In the genomic region with DNA sequence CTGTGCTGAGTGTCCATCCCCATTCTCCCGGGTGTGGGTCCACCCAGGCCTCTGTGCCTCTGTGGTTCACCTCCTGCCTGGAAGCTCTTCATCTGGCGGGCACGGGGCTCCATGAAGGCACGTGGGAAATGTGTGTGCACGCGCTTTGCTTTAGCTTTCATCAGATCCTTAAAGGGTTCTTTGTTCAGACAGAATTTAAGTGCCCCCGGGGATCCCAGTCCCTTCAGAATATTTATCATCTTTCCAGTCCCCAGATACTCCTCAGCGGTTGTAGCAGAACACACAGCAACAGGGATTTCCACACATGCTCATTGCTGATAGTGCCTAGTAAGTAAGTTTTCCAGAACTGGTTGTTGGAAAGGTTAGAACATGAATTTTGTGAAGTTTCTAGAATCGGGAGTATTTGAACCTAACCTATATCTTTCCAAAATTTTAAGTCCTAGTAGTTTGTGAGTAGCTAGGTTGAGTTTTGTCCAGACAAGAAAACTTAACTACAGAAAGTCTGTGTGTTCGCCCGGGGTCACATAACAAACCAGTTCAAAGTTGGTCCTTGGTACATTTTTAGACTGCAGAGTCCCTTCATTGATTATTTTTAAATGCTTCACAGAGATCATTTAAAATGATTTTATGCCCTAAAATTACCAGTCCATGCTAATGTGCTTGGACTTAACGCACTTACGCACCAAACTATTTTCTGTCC, we compare ENCODE assay signal across 13 cellular contexts.
DNase-seq lines count a peak whose midpoint lies in the region; ATAC-seq, FAIRE-seq and TF ChIP-seq lines count a peak whose summit lies in the region.
"Had no signal": no experiment of that assay in that cellular context is flagged by ENCODE, and none has a peak within 500 bp of the region (broad histone marks: within the 10 kb centered on the region; RNA-seq: fewer than 3 reads in every experiment).

No MANE protein-coding gene starts in this region.

- POLR2A ChIA-PET in CD4-positive, alpha-beta memory T cell (lab: Charles Lee; ENCODE audit: partially characterized antibody) = no interaction called here

- H3K4ac ChIP-seq in H9 (ENCODE audit: low read depth, low read length) = no peak overlapping the region

- H3K9me3 Mint-ChIP-seq in H9 = no peaks in the 10 kb centered on the region; a peak in 1 of 5 replicates
- H3K9me3 Mint-ChIP-seq in CD4-positive, alpha-beta memory T cell = no peaks in the 10 kb centered on the region
- H3K9me3 Mint-ChIP-seq: activated naive CD4-positive, alpha-beta T cell treated with anti-CD3 and anti-CD28 coated beads, Interleukin-2, amount 50 U/mL, for 24 hours had no signal

- H4K91ac ChIP-seq in H9 (ENCODE audit: insufficient read length, low read depth, low read length) = no peak overlapping the region

- H3K23me2 ChIP-seq in H9 (ENCODE audit: insufficient read length, low read depth, low read length, poor library complexity, severe bottlenecking) = no peaks in the 10 kb centered on the region

- H4K5ac ChIP-seq in H9 (ENCODE audit: insufficient read length, low read depth, low read length) = no peak overlapping the region

- no peak overlapping the region for H2BK20ac ChIP-seq in H9 (ENCODE audit: low read depth, low read length, poor library complexity, severe bottlenecking)

- H3K36me3 Mint-ChIP-seq in H9 (ENCODE audit: insufficient read depth in 1 of 3, low read depth in 3 of 3) = peaks cover 16 to 36% (median 17%) of the 10 kb centered on the region in 3 experiments; a peak in 6 of 7 replicates
- peaks cover 16 to 25% of the 10 kb centered on the region in 2 donors for H3K36me3 Mint-ChIP-seq in CD4-positive, alpha-beta memory T cell

- no peak overlapping the region for H2BK120ac ChIP-seq in H9 (ENCODE audit: low read depth, low read length, poor library complexity, severe bottlenecking)

- no peak for FAIRE-seq in GM12892 (lab: Jason Lieb, UNC)

- CTCF ChIA-PET in CD4-positive, alpha-beta memory T cell (lab: Charles Lee; ENCODE audit: partially characterized antibody) = no interaction called here

- no peak overlapping the region for H3K9ac ChIP-seq in H9 (ENCODE audit: extremely low read depth, insufficient read length, low read length)
- H3K9ac ChIP-seq in OCI-LY3 (ENCODE audit: low read length) = no peak overlapping the region
- H3K9ac ChIP-seq in parathyroid adenoma = no peak overlapping the region

- H2AFZ ChIP-seq in H9 (ENCODE audit: low read length) = no peak overlapping the region
- H2AFZ ChIP-seq in OCI-LY3 (ENCODE audit: low read depth, low read length) = no peak overlapping the region
- H2AFZ ChIP-seq in parathyroid adenoma = no peak overlapping the region

- intact Hi-C loops in CD4-positive, alpha-beta memory T cell (cut with micrococcal nuclease) = no loop called here
- intact Hi-C loops in cardiac septum (cut with DNase I) = loop anchor here (5.0 to 10.0 kb wide), 2 partner anchors 161 to 624 kb away; a partner anchor contains a TSS

- peaks cover 4% of the 10 kb centered on the region for H3K36me3 ChIP-seq in OCI-LY3 (replicated peaks; ENCODE audit: low read depth, low read length)
- H3K36me3 ChIP-seq in parathyroid adenoma (ENCODE audit: control insufficient read depth, insufficient read depth, low read length) = no peaks in the 10 kb centered on the region
- no peaks in the 10 kb centered on the region for H3K36me3 ChIP-seq in CD4-positive, alpha-beta memory T cell (ENCODE audit: insufficient read depth, low read length)
- H3K36me3 ChIP-seq: breast epithelium had no signal

- no peak overlapping the region for H3K18ac ChIP-seq in H9 (ENCODE audit: insufficient read length, low read depth, low read length)

- H2BK12ac ChIP-seq in H9 (ENCODE audit: insufficient read length, low read depth, low read length) = no peak overlapping the region

- H4K20me1 ChIP-seq in H9 (ENCODE audit: control insufficient read depth, insufficient read depth, insufficient read length) (no peaks in the 10 kb centered on the region), OCI-LY3 (ENCODE audit: insufficient read depth, low read length) (peaks cover 9% of the 10 kb centered on the region; the same call in 1 of the 2 replicates)

- peaks cover 9% of the 10 kb centered on the region for H3K79me1 ChIP-seq in H9 (ENCODE audit: insufficient read depth, low read depth, low read length, poor library complexity, severe bottlenecking)

- H3K4me3 Mint-ChIP-seq in H9 = no peak overlapping the region
- no peak overlapping the region for H3K4me3 Mint-ChIP-seq in CD4-positive, alpha-beta memory T cell
- H3K4me3 Mint-ChIP-seq: activated naive CD4-positive, alpha-beta T cell treated with anti-CD3 and anti-CD28 coated beads, Interleukin-2, amount 50 U/mL, for 24 hours had no signal

- no peak overlapping the region for H3K23ac ChIP-seq in H9 (ENCODE audit: insufficient read length, low read depth, low read length)

- H3K4me1 ChIP-seq in H9 (ENCODE audit: insufficient read depth, low read length) = peaks cover 9% of the 10 kb centered on the region; the same call in 1 of the 2 replicates
- H3K4me1 ChIP-seq in OCI-LY3 (ENCODE audit: low read length) = peaks cover 34% of the 10 kb centered on the region
- H3K4me1 ChIP-seq in foreskin keratinocyte = peaks cover 8% of the 10 kb centered on the region
- H3K4me1 ChIP-seq in parathyroid adenoma = peaks cover 11% of the 10 kb centered on the region
- peaks cover 17% of the 10 kb centered on the region for H3K4me1 ChIP-seq in CD4-positive, alpha-beta memory T cell (ENCODE audit: insufficient read depth, low read length)

- no CpG with 5 or more reads among the region's 13 CpGs for WGBS in H9 (ENCODE audit: extremely low coverage, insufficient read length, low lambda C conversion rate)

- H3K9me3 ChIP-seq in H9 (ENCODE audit: control insufficient read depth, low read depth, low read length) (no peaks in the 10 kb centered on the region), OCI-LY3 (ENCODE audit: insufficient read depth, low read length) (no peaks in the 10 kb centered on the region), parathyroid adenoma (ENCODE audit: control insufficient read depth, low read length) (no peaks in the 10 kb centered on the region)
- no peaks in the 10 kb centered on the region for H3K9me3 ChIP-seq in CD4-positive, alpha-beta memory T cell (ENCODE audit: control insufficient read depth in 1 of 2, low read length in 2 of 2)
- H3K9me3 ChIP-seq: breast epithelium, esophagus squamous epithelium had no signal

- no peak overlapping the region for H3T11ph ChIP-seq in H9 (ENCODE audit: low read length)

- H2BK5ac ChIP-seq in H9 (ENCODE audit: insufficient read length, low read length) = no peak overlapping the region

- H3K14ac ChIP-seq in H9 (ENCODE audit: insufficient read depth, low read length) = no peak overlapping the region

- H3K4me3 ChIP-seq in OCI-LY3 (ENCODE audit: low read length) (no peak overlapping the region), parathyroid adenoma (ENCODE audit: low read depth, low read length) (no peak overlapping the region)
- H3K4me3 ChIP-seq in CD4-positive, alpha-beta memory T cell (ENCODE audit: low read length in 2 of 2) = no peak overlapping the region
- H3K4me3 ChIP-seq: breast epithelium, esophagus squamous epithelium had no signal

- ATAC-seq in foreskin keratinocyte = no peak
- ATAC-seq: PC-3 had no signal

- no peaks in the 10 kb centered on the region for H3K27me3 ChIP-seq in H9 (ENCODE audit: insufficient read depth, low read length)
- no peaks in the 10 kb centered on the region for H3K27me3 ChIP-seq in OCI-LY3 (ENCODE audit: low read depth, low read length)
- H3K27me3 ChIP-seq in foreskin keratinocyte = no peaks in the 10 kb centered on the region
- no peaks in the 10 kb centered on the region for H3K27me3 ChIP-seq in parathyroid adenoma (ENCODE audit: control insufficient read depth, insufficient read depth, low read length)
- H3K27me3 ChIP-seq in CD4-positive, alpha-beta memory T cell (ENCODE audit: insufficient read depth, low read length) = no peaks in the 10 kb centered on the region
- H3K27me3 ChIP-seq: breast epithelium, esophagus squamous epithelium had no signal

- no peaks in the 10 kb centered on the region for H3K27me3 Mint-ChIP-seq in H9 (ENCODE audit: low read depth)
- no peaks in the 10 kb centered on the region for H3K27me3 Mint-ChIP-seq in CD4-positive, alpha-beta memory T cell
- H3K27me3 Mint-ChIP-seq: activated naive CD4-positive, alpha-beta T cell treated with anti-CD3 and anti-CD28 coated beads, Interleukin-2, amount 50 U/mL, for 24 hours had no signal

- H3K27ac Mint-ChIP-seq in H9 = peak overlapping the region in 2 of 3 experiments; percentile 70 to 77; a peak in 4 of 7 replicates
- H3K27ac Mint-ChIP-seq in CD4-positive, alpha-beta memory T cell = peak overlapping the region in 2 of 7 donors; percentile 57 to 76
- H3K27ac Mint-ChIP-seq: activated naive CD4-positive, alpha-beta T cell treated with anti-CD3 and anti-CD28 coated beads, Interleukin-2, amount 50 U/mL, for 24 hours had no signal

- H3K4me1 Mint-ChIP-seq in H9 = peaks cover 26 to 28% of the 10 kb centered on the region in 2 experiments
- H3K4me1 Mint-ChIP-seq in CD4-positive, alpha-beta memory T cell = peaks cover 28 to 72% (median 49%) of the 10 kb centered on the region in 4 donors

- no peak overlapping the region for H3K56ac ChIP-seq in H9 (ENCODE audit: insufficient read length, low read depth, low read length)

- no peak overlapping the region for H2AK5ac ChIP-seq in H9 (ENCODE audit: insufficient read length, low read length)

- no peak overlapping the region for H3K27ac ChIP-seq in H9 (ENCODE audit: insufficient read length, low read depth, low read length)
- no peak overlapping the region for H3K27ac ChIP-seq in OCI-LY3 (ENCODE audit: low read length)
- H3K27ac ChIP-seq in foreskin keratinocyte = peak overlapping the region; percentile 52
- no peak overlapping the region for H3K27ac ChIP-seq in parathyroid adenoma
- H3K27ac ChIP-seq in CD4-positive, alpha-beta memory T cell (ENCODE audit: low read depth, low read length) = no peak overlapping the region
- H3K27ac ChIP-seq: breast epithelium, C4-2B, esophagus squamous epithelium had no signal

- TF ChIP-seq POLR2A in GM12892 (IDR thresholded peaks at IDR 0.05; ENCODE audit: low read depth, low read length) = no peak

- TF ChIP-seq CTCF in H9 (conservative IDR thresholded peaks at IDR 0.05) (no peak), OCI-LY3 (IDR thresholded peaks at IDR 0.05; ENCODE audit: low read depth, low read length) (no peak), foreskin keratinocyte (conservative IDR thresholded peaks at IDR 0.05) (no peak), parathyroid adenoma (IDR thresholded peaks at IDR 0.05) (no peak)

- DNase-seq in H9 (no peak), foreskin keratinocyte (no peak), GM12892 (ENCODE audit: insufficient read length) (no peak), cardiac septum (ENCODE audit: low spot score) (no peak)
- no peak for DNase-seq in CD4-positive, alpha-beta memory T cell
- DNase-seq: DND-41, esophagus squamous epithelium had no signal

- no peak overlapping the region for H4K8ac ChIP-seq in H9 (replicated peaks; ENCODE audit: insufficient read length, low read depth, low read length)

- H2BK15ac ChIP-seq in H9 (ENCODE audit: low read depth, low read length) = no peak overlapping the region

- H3K79me2 ChIP-seq in H9 (ENCODE audit: insufficient read depth, low read length) (peaks cover 8% of the 10 kb centered on the region; the same call in 1 of the 2 replicates), OCI-LY3 (ENCODE audit: low read length) (peaks cover 22% of the 10 kb centered on the region; the same call in 1 of the 2 replicates), parathyroid adenoma (peaks cover 11% of the 10 kb centered on the region)

- H3K4me2 ChIP-seq in H9 (ENCODE audit: insufficient read depth, insufficient read length, low read length) = no peak overlapping the region
- peak overlapping the region; percentile 45 for H3K4me2 ChIP-seq in OCI-LY3 (ENCODE audit: low read length)
- peak overlapping the region; percentile 34 for H3K4me2 ChIP-seq in parathyroid adenoma (ENCODE audit: low read length)
